9 cellular contexts compared by ENCODE assay signal in the genomic region with DNA sequence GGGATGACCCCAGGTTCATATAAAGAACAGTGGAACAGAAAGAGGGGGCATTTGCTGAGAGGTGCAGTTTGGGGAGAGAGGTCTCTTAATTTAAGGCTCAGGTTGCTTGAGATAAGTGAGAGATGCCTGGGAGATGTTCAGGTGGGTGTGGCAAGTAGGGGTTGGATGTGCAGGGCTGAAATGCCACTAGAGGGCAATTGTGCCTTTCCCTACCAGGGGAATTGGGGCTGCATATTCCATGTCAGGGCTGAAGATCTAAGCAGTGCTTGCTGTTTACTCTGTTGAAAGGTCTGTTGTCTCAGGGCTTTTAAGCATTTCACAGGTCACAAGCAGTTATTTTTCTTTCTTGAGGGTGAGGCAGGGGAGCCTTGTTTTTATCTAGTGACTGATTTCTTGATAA. TPM values are rescaled to one million over a fixed set of nuclear protein-coding genes. Genes with fewer than 3 reads are reported as not detected.
DNase-seq lines count a peak whose midpoint lies in the region; ATAC-seq, FAIRE-seq and TF ChIP-seq lines count a peak whose summit lies in the region.
"Had no signal": no experiment of that assay in that cellular context is flagged by ENCODE, and none has a peak within 500 bp of the region (broad histone marks: within the 10 kb centered on the region; RNA-seq: fewer than 3 reads in every experiment).

No MANE protein-coding gene starts in this region.

- H3K4me1 ChIP-seq in GM12878 (ENCODE audit: control insufficient read depth, insufficient read depth, low read length): no peaks in the 10 kb centered on the region
- H3K4me1 ChIP-seq in right lobe of liver: no peaks in the 10 kb centered on the region

- intact Hi-C loops in GM12878 (cut with micrococcal nuclease; ENCODE audit: unreplicated experiment) (no loop called here), right lobe of liver (cut with DNase I) (no loop called here)

- H3K4me2 ChIP-seq in GM12878 (ENCODE audit: control insufficient read depth, insufficient read depth): no peak overlapping the region

- SMC1A ChIA-PET in GM12878 (lab: Charles Lee; ENCODE audit: uncharacterized antibody, unreplicated experiment): interaction anchor here (0.9 to 1.7 kb wide), 2 partner anchors 11 to 353 kb away, joined by 3 to 6 read pairs; no protein-coding TSS in a partner anchor

- CTCF ChIA-PET in GM12878 (lab: Yijun Ruan, JAX): interaction anchor here (1.2 to 1.6 kb wide), 3 partner anchors 8 to 1326 kb away, joined by 3 to 6 read pairs (median 3); no protein-coding TSS in a partner anchor

- H3K27ac ChIP-seq in GM12878 (ENCODE audit: control insufficient read depth, insufficient read depth): no peak overlapping the region
- H3K27ac ChIP-seq in right lobe of liver: no peak overlapping the region

- peak; percentile 47 for TF ChIP-seq RAD21 in GM12878 (IDR thresholded peaks at IDR 0.05; ENCODE audit: insufficient read depth, low read depth, low read length)

- no peaks in the 10 kb centered on the region for H3K79me2 ChIP-seq in GM12878 (ENCODE audit: control insufficient read depth, insufficient read depth, low read length)

- H3K4me3 ChIP-seq in GM12878 (no peak overlapping the region), right lobe of liver (no peak overlapping the region)

- peak; percentile 36 to 69 (median 38); a peak in 5 of 6 replicates for TF ChIP-seq CTCF in GM12878 (IDR thresholded peaks at IDR 0.05 in 2 of 3, conservative IDR thresholded peaks at IDR 0.05 in 1 of 3; ENCODE audit: control insufficient read depth in 2 of 3, extremely low read depth in 1 of 3, insufficient read depth in 1 of 3, low read depth in 3 of 3, low read length in 3 of 3)
- peak; percentile 56 to 66 (median 58) for TF ChIP-seq CTCF in right lobe of liver (IDR thresholded peaks at IDR 0.05)

- peak; percentile 54 for DNase-seq in GM04504 (ENCODE audit: low read depth)
- DNase-seq in NAMALWA (ENCODE audit: low spot score): peak; percentile 59
- no peak for DNase-seq in GM12878 (ENCODE audit: low read depth, low spot score)
- DNase-seq in right lobe of liver: peak in 2 of 3 donors; percentile 22 to 48
- DNase-seq in cortex of kidney (lab: John Stamatoyannopoulos, UW): no peak
- DNase-seq in foreskin melanocyte: no peak
- no peak for DNase-seq in activated T-cell treated with anti-CD3 and anti-CD28 coated beads for 4 hours

- H3K27me3 ChIP-seq in GM12878 (replicated peaks in 1 of 2; ENCODE audit: control insufficient read depth in 2 of 2, insufficient read depth in 2 of 2, low read length in 1 of 2) (no peaks in the 10 kb centered on the region; a peak in 3 of 4 replicates), right lobe of liver (no peaks in the 10 kb centered on the region)

- TF ChIP-seq EP300 in GM12878 (IDR thresholded peaks at IDR 0.05; ENCODE audit: borderline replicate concordance in 1 of 2, control insufficient read depth in 1 of 2, low read depth in 2 of 2, low read length in 2 of 2): no peak

- ATAC-seq in GM12878 (peak; percentile 86), right lobe of liver (peak; percentile 92 to 97 (median 96)), GM21528 (IDR thresholded peaks at IDR 0.05; ENCODE audit: low FRiP score, unreplicated experiment) (no peak)

- H4K20me1 ChIP-seq in GM12878 (ENCODE audit: control insufficient read depth, insufficient read depth): no peaks in the 10 kb centered on the region

- H2AFZ ChIP-seq in GM12878 (ENCODE audit: control insufficient read depth, low read depth, low read length): no peak overlapping the region

- in situ Hi-C loops in GM12878 (cut with MboI): no loop called here

- no TSS peak for BruUV-seq in GM12878 (replicated peaks; lab: Mats Ljungman, UMichigan)

- POLR2A ChIA-PET in GM12878 (lab: Charles Lee): no interaction called here

- FAIRE-seq in GM12878 (lab: Jason Lieb, UNC): no peak

- RAD21 ChIA-PET in GM12878 (lab: Charles Lee; ENCODE audit: unreplicated experiment): no interaction called here

- H3K9me3 ChIP-seq in GM12878 (replicated peaks; ENCODE audit: control insufficient read depth, insufficient read depth, low read length): no peaks in the 10 kb centered on the region
- H3K9me3 ChIP-seq in right lobe of liver: no peaks in the 10 kb centered on the region

- H3K36me3 ChIP-seq in GM12878 (ENCODE audit: control insufficient read depth in 2 of 2, insufficient read depth in 2 of 2, low read length in 1 of 2) (no peaks in the 10 kb centered on the region), right lobe of liver (no peaks in the 10 kb centered on the region)

- H3K9ac ChIP-seq in GM12878 (ENCODE audit: control insufficient read depth, insufficient read depth, low read length): no peak overlapping the region

- TF ChIP-seq POLR2A in GM12878 (IDR thresholded peaks at IDR 0.05; ENCODE audit: low read depth, low read length) (no peak), right lobe of liver (IDR thresholded peaks at IDR 0.05) (no peak)

TF ChIP-seq in GM12878, 131 proteins besides CTCF, POLR2A, EP300 and RAD21:
- TF ChIP-seq EGR1 (IDR thresholded peaks at IDR 0.05; ENCODE audit: borderline replicate concordance in 1 of 2, low read depth in 2 of 2, low read length in 2 of 2): no peak
- peak; percentile 57; the same call in 1 of the 2 replicates for TF ChIP-seq SMC3 (IDR thresholded peaks at IDR 0.05; ENCODE audit: borderline replicate concordance, low read length)

RNA-seq across cellular contexts. Expression of a gene that starts 7.8 kb away (rescaled TPM):
- total RNA-seq in GM12878 (2013; cell fraction: nucleolus; rRNA removed): 7.1 and 8.0 TPM in 2 replicates
- total RNA-seq in GM12878 (2014; rRNA removed) (not detected in 2 replicates), GM12878 (2014; rRNA removed; fragmentation: Illumina TruSeq; extraction: Trizol) (not detected in 2 replicates), GM12878 (2021) (not detected in 2 replicates), right lobe of liver (under 1 TPM in 5 of 6 experiments, not detected in 1; 0.07 to 0.31 (median 0.14) TPM)
- polyA plus RNA-seq in GM12878 (2011; ENCODE audit: low read depth): not detected
- polyA plus RNA-seq in GM12878 (2011; rRNA removed) (0.32 and 0.57 TPM in 2 replicates), GM12878 (2014; fragmentation: Illumina TruSeq; extraction: Trizol) (not detected in 2 replicates), GM12878 (2014; fragmentation: Nextera tagmentation; extraction: Ambion mirVana) (under 1 TPM; 0.02 to 0.04 TPM), GM12878 (2014; rRNA removed) (not detected in 2 replicates), GM12878 (2016; fragmentation: Nextera tagmentation; extraction: Ambion mirVana) (not detected)
- 0.37 and 0.53 TPM in 2 replicates for polyA plus RNA-seq in GM12878 (2011; cell fraction: cytosol; rRNA removed)
- 0.59 and 0.94 TPM in 2 replicates for polyA plus RNA-seq in GM12878 (2011; cell fraction: nucleus; rRNA removed)
- not detected in 2 replicates for polyA plus RNA-seq in GM12878 (2012)
- 0.66 and 1.0 TPM in 2 replicates for polyA minus RNA-seq in GM12878 (2011; rRNA and poly(A)+ RNA removed)
- 0.40 and 0.83 TPM in 2 replicates for polyA minus RNA-seq in GM12878 (2011; cell fraction: cytosol; rRNA and poly(A)+ RNA removed)
- 0.97 and 3.3 TPM in 2 replicates for polyA minus RNA-seq in GM12878 (2011; cell fraction: nucleus; rRNA and poly(A)+ RNA removed)
- total RNA-seq: mononuclear cell had no signal

Comparison
In these comparisons a context has a peak if more than half of its experiments do, and no peak if none do; other contexts are left out.
1. DNase-seq: peak in GM04504 (single experiment), NAMALWA (single experiment) and right lobe of liver (2 of 3); none in GM12878 (single experiment), cortex of kidney (single experiment), foreskin melanocyte (single experiment) and activated T-cell treated with anti-CD3 and anti-CD28 coated beads for 4 hours (single experiment).